Comparison of ENCODE assay signal across 28 cellular contexts in genomic region chr7:35983585-35983984, GRCh38.
"Had no signal": no experiment of that assay in that cellular context is flagged by ENCODE, and none has a peak within 500 bp of the region (broad histone marks: within the 10 kb centered on the region; RNA-seq: fewer than 3 reads in every experiment).

No MANE protein-coding gene starts in this region.

- H3K36me3 Mint-ChIP-seq: activated CD8-positive, alpha-beta memory T cell treated with anti-CD3 and anti-CD28 coated beads, Interleukin-2, amount 10 ng/mL, durations not matched to agents 7 days and 5 days; activated naive CD4-positive, alpha-beta T cell treated with anti-CD3 and anti-CD28 coated beads, Interleukin-2, amount 50 U/mL, for 24 hours; T-cell had no signal

- H3K4me3 ChIP-seq: SK-N-MC had no signal

- H3K4me1 Mint-ChIP-seq: activated CD8-positive, alpha-beta memory T cell treated with anti-CD3 and anti-CD28 coated beads, Interleukin-2, amount 10 ng/mL, durations not matched to agents 7 days and 5 days; activated naive CD4-positive, alpha-beta T cell treated with anti-CD3 and anti-CD28 coated beads, Interleukin-2, amount 50 U/mL, for 24 hours; central memory CD8-positive, alpha-beta T cell had no signal

- H3K4me3 Mint-ChIP-seq: activated CD8-positive, alpha-beta memory T cell treated with anti-CD3 and anti-CD28 coated beads, Interleukin-2, amount 10 ng/mL, durations not matched to agents 7 days and 5 days; activated naive CD4-positive, alpha-beta T cell treated with anti-CD3 and anti-CD28 coated beads, Interleukin-2, amount 50 U/mL, for 24 hours; activated T-cell treated with anti-CD3 and anti-CD28 coated beads, Interleukin-2, amount 50 U/mL, for 24 hours; activated T-helper 1 cell treated with anti-CD3 and anti-CD28 coated beads, Interleukin-12 subunit alpha, Interleukin-12 subunit beta, Interleukin-2, Interleukin-4 antibody, amounts not matched to agents 30 ng/mL and 10 ng/mL and 1 ng/mL, durations not matched to agents 14 hours and 24 hours and 36 hours; central memory CD8-positive, alpha-beta T cell; T-cell had no signal

- H3K27ac Mint-ChIP-seq: activated CD8-positive, alpha-beta memory T cell treated with anti-CD3 and anti-CD28 coated beads, Interleukin-2, amount 10 ng/mL, durations not matched to agents 7 days and 5 days; activated naive CD4-positive, alpha-beta T cell treated with anti-CD3 and anti-CD28 coated beads, Interleukin-2, amount 50 U/mL, for 24 hours; activated T-cell treated with anti-CD3 and anti-CD28 coated beads, Interleukin-2, amount 50 U/mL, for 24 hours; activated T-helper 1 cell treated with anti-CD3 and anti-CD28 coated beads, Interleukin-12 subunit alpha, Interleukin-12 subunit beta, Interleukin-2, Interleukin-4 antibody, amounts not matched to agents 30 ng/mL and 10 ng/mL and 1 ng/mL, durations not matched to agents 14 hours and 24 hours and 36 hours; T-cell had no signal

- H3K27me3 Mint-ChIP-seq: activated naive CD4-positive, alpha-beta T cell treated with anti-CD3 and anti-CD28 coated beads, Interleukin-2, amount 50 U/mL, for 24 hours; activated T-cell treated with anti-CD3 and anti-CD28 coated beads, Interleukin-2, amount 50 U/mL, for 24 hours; central memory CD8-positive, alpha-beta T cell had no signal

- DNase-seq: activated CD4-positive, alpha-beta T cell treated with anti-CD3 and anti-CD28 coated beads for 4 hours; activated CD4-positive, alpha-beta T cell treated with anti-CD3 and anti-CD28 coated beads, Interleukin-2, amount 50 U/mL, for 48 hours; activated CD8-positive, alpha-beta memory T cell treated with anti-CD3 and anti-CD28 coated beads, Interleukin-2, amount 10 ng/mL, durations not matched to agents 7 days and 5 days; activated effector memory CD4-positive, alpha-beta T cell treated with Interleukin-2 at 50 U/mL for 16 hours; activated naive CD4-positive, alpha-beta T cell; activated T-cell treated with anti-CD3 and anti-CD28 coated beads, Interleukin-2, amount 50 U/mL, for 24 hours; aorta; MM.1S; NCI-H1105; NCI-H1436; NCI-H1694 treated with DMSO at 0.1 percent for 48 hours; NCI-H2029 treated with DMSO at 0.1 percent for 48 hours; NCI-H345; NCI-H510A; NCI-H526 treated with DMSO at 0.1 percent for 48 hours; NCI-H82; OCI-M1; RPMI8226; T-cell; T-helper 2 cell; T1000 had no signal

- H3K27ac ChIP-seq: SK-N-MC had no signal

- ATAC-seq: activated CD4-positive, CD25-positive, alpha-beta regulatory T cell treated with anti-CD3 and anti-CD28 coated beads, Interleukin-2, amount 50 U/mL, for 24 hours; activated CD8-positive, alpha-beta memory T cell treated with anti-CD3 and anti-CD28 coated beads, Interleukin-2, amount 10 ng/mL, durations not matched to agents 7 days and 5 days; Panc1; Right ventricle myocardium inferior; T-cell had no signal

- H3K9me3 Mint-ChIP-seq: activated naive CD4-positive, alpha-beta T cell treated with anti-CD3 and anti-CD28 coated beads, Interleukin-2, amount 50 U/mL, for 24 hours; activated T-cell treated with anti-CD3 and anti-CD28 coated beads, Interleukin-2, amount 50 U/mL, for 24 hours; activated T-helper 1 cell treated with anti-CD3 and anti-CD28 coated beads, Interleukin-12 subunit alpha, Interleukin-12 subunit beta, Interleukin-2, Interleukin-4 antibody, amounts not matched to agents 30 ng/mL and 10 ng/mL and 1 ng/mL, durations not matched to agents 14 hours and 24 hours and 36 hours; central memory CD8-positive, alpha-beta T cell; T-cell had no signal
